Comparison of ENCODE assay signal across 29 cellular contexts in the genomic region with DNA sequence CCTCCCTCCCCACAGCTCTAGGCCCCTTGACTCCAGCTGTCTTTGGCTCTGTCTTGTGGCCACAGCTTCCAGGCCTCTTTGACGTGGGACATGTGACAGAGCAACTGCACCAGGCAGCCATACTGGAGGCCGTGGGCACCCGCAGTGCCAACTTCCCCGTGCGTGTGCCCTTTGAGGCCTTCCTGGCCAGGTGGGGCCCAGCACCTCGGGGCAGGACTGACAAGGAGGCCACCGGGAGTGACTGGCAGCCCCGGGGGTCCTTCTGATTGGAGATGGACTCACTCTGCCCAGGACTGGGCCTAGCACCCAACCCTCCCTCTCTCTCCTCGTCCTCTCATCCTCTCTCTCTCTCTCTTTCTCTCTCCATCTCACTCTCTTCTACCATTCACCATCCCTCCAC. TPM values are rescaled to one million over a fixed set of nuclear protein-coding genes. Genes with fewer than 3 reads are reported as not detected.
"Had no signal": no experiment of that assay in that cellular context is flagged by ENCODE, and none has a peak within 500 bp of the region (broad histone marks: within the 10 kb centered on the region; RNA-seq: fewer than 3 reads in every experiment).

No MANE protein-coding gene starts in this region.

- H3K9me3 Mint-ChIP-seq: activated naive CD8-positive, alpha-beta T cell treated with anti-CD3 and anti-CD28 coated beads for 36 hours; activated T-cell treated with anti-CD3 and anti-CD28 coated beads, Interleukin-2, amount 50 U/mL, for 72 hours; brain; effector memory CD8-positive, alpha-beta T cell; naive thymus-derived CD8-positive, alpha-beta T cell; T-cell had no signal

- H3K4me1 Mint-ChIP-seq: brain had no signal

- H3K36me3 Mint-ChIP-seq: activated naive CD8-positive, alpha-beta T cell treated with anti-CD3 and anti-CD28 coated beads for 36 hours; brain; naive thymus-derived CD8-positive, alpha-beta T cell; T-cell had no signal

- H3K27me3 Mint-ChIP-seq: activated naive CD8-positive, alpha-beta T cell treated with anti-CD3 and anti-CD28 coated beads for 36 hours; effector memory CD8-positive, alpha-beta T cell; naive thymus-derived CD8-positive, alpha-beta T cell; T-cell had no signal

- H3K4me2 ChIP-seq: hepatocyte had no signal

- H3K9me3 ChIP-seq: adrenal gland, ascending aorta, gastroesophageal sphincter, right lobe of liver, thoracic aorta had no signal

- H3K27ac ChIP-seq: adrenal gland, ascending aorta, cardiac muscle cell, coronary artery, gastroesophageal sphincter, hepatocyte, right lobe of liver, thoracic aorta, VCaP had no signal

- H3K27ac Mint-ChIP-seq: activated naive CD8-positive, alpha-beta T cell treated with anti-CD3 and anti-CD28 coated beads for 36 hours; activated T-cell treated with anti-CD3 and anti-CD28 coated beads, Interleukin-2, amount 50 U/mL, for 72 hours; brain; effector memory CD8-positive, alpha-beta T cell; T-cell had no signal

- H3K4me3 ChIP-seq: adrenal gland, ascending aorta, cardiac muscle cell, coronary artery, gastroesophageal sphincter, hepatocyte, right lobe of liver, skin epidermis, thoracic aorta had no signal

- FAIRE-seq: endothelial cell of umbilical vein, urothelium cell line had no signal

- ATAC-seq: activated T-cell treated with anti-CD3 and anti-CD28 coated beads, Interleukin-2, amount 50 U/mL, for 72 hours; effector memory CD8-positive, alpha-beta T cell; naive thymus-derived CD8-positive, alpha-beta T cell; T-cell had no signal

- H3K4me1 ChIP-seq: adrenal gland, ascending aorta, gastroesophageal sphincter, right lobe of liver had no signal

- H2AFZ ChIP-seq: hepatocyte had no signal

- DNase-seq: activated CD4-positive, alpha-beta T cell treated with anti-CD3 and anti-CD28 coated beads for 4 hours; activated CD4-positive, alpha-beta T cell treated with anti-CD3 and anti-CD28 coated beads, Interleukin-2, amount 50 U/mL, for 4 hours; activated effector memory CD4-positive, alpha-beta T cell treated with Interleukin-2 at 50 U/mL for 16 hours; activated naive CD4-positive, alpha-beta T cell treated with Interleukin-2 at 50 U/mL for 16 hours; activated naive CD8-positive, alpha-beta T cell treated with anti-CD3 and anti-CD28 coated beads for 36 hours; activated T-cell treated with anti-CD3 and anti-CD28 coated beads for 4 hours; activated T-cell treated with anti-CD3 and anti-CD28 coated beads, Interleukin-2, amount 50 U/mL, for 72 hours; adrenal gland; effector memory CD8-positive, alpha-beta T cell; islet precursor cell; left ventricle myocardium superior; naive thymus-derived CD8-positive, alpha-beta T cell; right lobe of liver; stimulated activated CD4-positive, alpha-beta T cell treated with anti-CD3 and anti-CD28 coated beads, Interleukin-4, amount 100 ng/mL, for 24 hours; stimulated activated naive CD4-positive, alpha-beta T cell; T-cell; trophoblast cell had no signal

- H3K36me3 ChIP-seq: adrenal gland, ascending aorta, cardiac muscle cell, right lobe of liver, thoracic aorta had no signal

- H3K4me3 Mint-ChIP-seq: activated naive CD8-positive, alpha-beta T cell treated with anti-CD3 and anti-CD28 coated beads for 36 hours; activated T-cell treated with anti-CD3 and anti-CD28 coated beads, Interleukin-2, amount 50 U/mL, for 72 hours; brain; effector memory CD8-positive, alpha-beta T cell; naive thymus-derived CD8-positive, alpha-beta T cell; T-cell had no signal

- H3K27me3 ChIP-seq: adrenal gland, ascending aorta, cardiac muscle cell, gastroesophageal sphincter, hepatocyte, right lobe of liver had no signal

RNA-seq across cellular contexts. Expression of a gene that starts 30.1 kb away (rescaled TPM):
- total RNA-seq: ascending aorta, endothelial cell of umbilical vein, lung microvascular endothelial cell had no signal
- polyA plus RNA-seq: endothelial cell of umbilical vein had no signal
